In genomic region chr7:19133390-19133789, GRCh38 we compare ENCODE assay signal across 38 cellular contexts. TPM values are rescaled to one million over a fixed set of nuclear protein-coding genes. Genes with fewer than 3 reads are reported as not detected.
"Had no signal": no experiment of that assay in that cellular context is flagged by ENCODE, and none has a peak within 500 bp of the region (broad histone marks: within the 10 kb centered on the region; RNA-seq: fewer than 3 reads in every experiment).

No MANE protein-coding gene starts in this region.

- H3K9me3 ChIP-seq: gastroesophageal sphincter had no signal

- H3K4me1 Mint-ChIP-seq: activated CD4-positive, alpha-beta memory T cell treated with anti-CD3 and anti-CD28 coated beads, Interleukin-2, amount 10 ng/mL, durations not matched to agents 7 days and 5 days; activated CD4-positive, alpha-beta T cell treated with anti-CD3 and anti-CD28 coated beads for 36 hours; activated CD4-positive, alpha-beta T cell treated with anti-CD3 and anti-CD28 coated beads, Interleukin-2, amount 10 ng/mL, durations not matched to agents 24 days and 14 days; activated naive CD4-positive, alpha-beta T cell treated with anti-CD3 and anti-CD28 coated beads, Interleukin-2, amount 10 ng/mL, durations not matched to agents 7 days and 5 days; activated naive CD8-positive, alpha-beta T cell treated with anti-CD3 and anti-CD28 coated beads, Interleukin-2, amount 10 ng/mL, durations not matched to agents 7 days and 5 days; central memory CD8-positive, alpha-beta T cell; endodermal cell had no signal

- H3K4me3 Mint-ChIP-seq: activated CD4-positive, alpha-beta memory T cell treated with anti-CD3 and anti-CD28 coated beads, Interleukin-2, amount 10 ng/mL, durations not matched to agents 7 days and 5 days; activated CD4-positive, alpha-beta T cell treated with anti-CD3 and anti-CD28 coated beads for 36 hours; activated CD4-positive, alpha-beta T cell treated with anti-CD3 and anti-CD28 coated beads, Interleukin-2, amount 10 ng/mL, durations not matched to agents 24 days and 14 days; activated naive CD4-positive, alpha-beta T cell treated with anti-CD3 and anti-CD28 coated beads, Interleukin-2, amount 10 ng/mL, durations not matched to agents 7 days and 5 days; activated naive CD8-positive, alpha-beta T cell treated with anti-CD3 and anti-CD28 coated beads, Interleukin-2, amount 10 ng/mL, durations not matched to agents 7 days and 5 days; activated T-cell treated with anti-CD3 and anti-CD28 coated beads, Interleukin-2, amount 50 U/mL, for 24 hours; activated T-cell treated with anti-CD3 and anti-CD28 coated beads, Interleukin-2, amount 50 U/mL, for 72 hours; central memory CD8-positive, alpha-beta T cell; dendritic cell treated with granulocyte-macrophage colony-stimulating factor and Interleukin-4, amounts not matched to agents 40 ng/mL and 50 ng/mL, for 4 days; endodermal cell had no signal

- H3K9me3 Mint-ChIP-seq: activated CD4-positive, alpha-beta memory T cell treated with anti-CD3 and anti-CD28 coated beads, Interleukin-2, amount 10 ng/mL, durations not matched to agents 7 days and 5 days; activated CD4-positive, alpha-beta T cell treated with anti-CD3 and anti-CD28 coated beads, Interleukin-2, amount 10 ng/mL, durations not matched to agents 24 days and 14 days; activated naive CD4-positive, alpha-beta T cell treated with anti-CD3 and anti-CD28 coated beads, Interleukin-2, amount 10 ng/mL, durations not matched to agents 7 days and 5 days; activated naive CD8-positive, alpha-beta T cell treated with anti-CD3 and anti-CD28 coated beads, Interleukin-2, amount 10 ng/mL, durations not matched to agents 7 days and 5 days; central memory CD8-positive, alpha-beta T cell; dendritic cell treated with granulocyte-macrophage colony-stimulating factor and Interleukin-4, amounts not matched to agents 40 ng/mL and 50 ng/mL, for 4 days; endodermal cell had no signal

- H3K36me3 Mint-ChIP-seq: activated naive CD4-positive, alpha-beta T cell treated with anti-CD3 and anti-CD28 coated beads, Interleukin-2, amount 10 ng/mL, durations not matched to agents 7 days and 5 days; activated naive CD4-positive, alpha-beta T cell treated with anti-CD3 and anti-CD28 coated beads, Interleukin-2, amount 50 U/mL, for 72 hours; activated naive CD8-positive, alpha-beta T cell treated with anti-CD3 and anti-CD28 coated beads, Interleukin-2, amount 10 ng/mL, durations not matched to agents 7 days and 5 days had no signal

- H3K27ac Mint-ChIP-seq: activated CD4-positive, alpha-beta memory T cell treated with anti-CD3 and anti-CD28 coated beads, Interleukin-2, amount 10 ng/mL, durations not matched to agents 7 days and 5 days; activated CD4-positive, alpha-beta T cell treated with anti-CD3 and anti-CD28 coated beads for 36 hours; activated CD4-positive, alpha-beta T cell treated with anti-CD3 and anti-CD28 coated beads, Interleukin-2, amount 10 ng/mL, durations not matched to agents 24 days and 14 days; activated naive CD4-positive, alpha-beta T cell treated with anti-CD3 and anti-CD28 coated beads, Interleukin-2, amount 10 ng/mL, durations not matched to agents 7 days and 5 days; activated naive CD4-positive, alpha-beta T cell treated with anti-CD3 and anti-CD28 coated beads, Interleukin-2, amount 50 U/mL, for 72 hours; activated naive CD8-positive, alpha-beta T cell treated with anti-CD3 and anti-CD28 coated beads, Interleukin-2, amount 10 ng/mL, durations not matched to agents 7 days and 5 days; activated T-cell treated with anti-CD3 and anti-CD28 coated beads, Interleukin-2, amount 50 U/mL, for 24 hours; activated T-cell treated with anti-CD3 and anti-CD28 coated beads, Interleukin-2, amount 50 U/mL, for 72 hours; dendritic cell treated with granulocyte-macrophage colony-stimulating factor and Interleukin-4, amounts not matched to agents 40 ng/mL and 50 ng/mL, for 4 days; endodermal cell had no signal

- ATAC-seq: activated CD4-positive, alpha-beta T cell treated with anti-CD3 and anti-CD28 coated beads for 36 hours; activated naive CD4-positive, alpha-beta T cell treated with anti-CD3 and anti-CD28 coated beads, Interleukin-2, amount 50 U/mL, for 72 hours; activated T-cell treated with anti-CD3 and anti-CD28 coated beads, Interleukin-2, amount 50 U/mL, for 72 hours; esophagus mucosa; gastroesophageal sphincter; heart right ventricle had no signal

- H3K4me3 ChIP-seq: coronary artery, dorsolateral prefrontal cortex, gastroesophageal sphincter, heart right ventricle had no signal

- H3K27me3 Mint-ChIP-seq: activated CD4-positive, alpha-beta memory T cell treated with anti-CD3 and anti-CD28 coated beads, Interleukin-2, amount 10 ng/mL, durations not matched to agents 7 days and 5 days; activated CD4-positive, alpha-beta T cell treated with anti-CD3 and anti-CD28 coated beads, Interleukin-2, amount 10 ng/mL, durations not matched to agents 24 days and 14 days; activated naive CD4-positive, alpha-beta T cell treated with anti-CD3 and anti-CD28 coated beads, Interleukin-2, amount 10 ng/mL, durations not matched to agents 7 days and 5 days; activated naive CD8-positive, alpha-beta T cell treated with anti-CD3 and anti-CD28 coated beads, Interleukin-2, amount 10 ng/mL, durations not matched to agents 7 days and 5 days; central memory CD8-positive, alpha-beta T cell had no signal

- H3K4me1 ChIP-seq: gastroesophageal sphincter, heart right ventricle had no signal

- H3K36me3 ChIP-seq: brain microvascular endothelial cell, gastroesophageal sphincter, heart right ventricle had no signal

- DNase-seq: activated CD4-positive, alpha-beta memory T cell treated with anti-CD3 and anti-CD28 coated beads, Interleukin-2, amount 10 ng/mL, durations not matched to agents 7 days and 5 days; activated CD4-positive, alpha-beta T cell treated with anti-CD3 and anti-CD28 coated beads for 36 hours; activated CD4-positive, alpha-beta T cell treated with anti-CD3 and anti-CD28 coated beads, Interleukin-2, amount 10 ng/mL, durations not matched to agents 24 days and 14 days; activated CD4-positive, alpha-beta T cell treated with anti-CD3 and anti-CD28 coated beads, Interleukin-2, amount 50 U/mL, for 4 hours; activated CD4-positive, CD25-positive, alpha-beta regulatory T cell; activated CD4-positive, CD25-positive, alpha-beta regulatory T cell treated with anti-CD3 and anti-CD28 coated beads, Interleukin-2, amount 50 U/mL, for 72 hours; activated CD8-positive, alpha-beta memory T cell treated with anti-CD3 and anti-CD28 coated beads, Interleukin-2, amount 50 U/mL, for 48 hours; activated gamma-delta T cell; activated naive CD4-positive, alpha-beta T cell; activated naive CD4-positive, alpha-beta T cell treated with anti-CD3 and anti-CD28 coated beads, Interleukin-2, amount 10 ng/mL, durations not matched to agents 7 days and 5 days; activated naive CD8-positive, alpha-beta T cell treated with anti-CD3 and anti-CD28 coated beads, Interleukin-2, amount 10 ng/mL, durations not matched to agents 7 days and 5 days; activated T-cell treated with anti-CD3 and anti-CD28 coated beads for 4 hours; activated T-cell treated with anti-CD3 and anti-CD28 coated beads, Interleukin-2, amount 50 U/mL, for 24 hours; activated T-cell treated with anti-CD3 and anti-CD28 coated beads, Interleukin-2, amount 50 U/mL, for 72 hours; amniotic stem cell; anterior cingulate cortex; brain microvascular endothelial cell; dorsolateral prefrontal cortex; effector memory CD4-positive, alpha-beta T cell; endodermal cell; foreskin melanocyte; heart right ventricle; T-helper 2 cell had no signal

- H3K27ac ChIP-seq: brain microvascular endothelial cell, coronary artery, dorsolateral prefrontal cortex, gastroesophageal sphincter, heart right ventricle had no signal

- H3K27me3 ChIP-seq: brain microvascular endothelial cell had no signal

RNA-seq across cellular contexts. Expression of gene FERD3L, which starts 11.8 kb away (rescaled TPM):
- total RNA-seq: activated CD4-positive, alpha-beta memory T cell treated with anti-CD3 and anti-CD28 coated beads, Interleukin-2, amount 10 ng/mL, durations not matched to agents 7 days and 5 days; activated CD4-positive, alpha-beta T cell treated with anti-CD3 and anti-CD28 coated beads for 36 hours; activated CD4-positive, alpha-beta T cell treated with anti-CD3 and anti-CD28 coated beads, Interleukin-2, amount 10 ng/mL, durations not matched to agents 24 days and 14 days; activated naive CD4-positive, alpha-beta T cell treated with anti-CD3 and anti-CD28 coated beads, Interleukin-2, amount 50 U/mL, for 72 hours; activated naive CD8-positive, alpha-beta T cell treated with anti-CD3 and anti-CD28 coated beads, Interleukin-2, amount 10 ng/mL, durations not matched to agents 7 days and 5 days; activated T-cell treated with anti-CD3 and anti-CD28 coated beads, Interleukin-2, amount 50 U/mL, for 72 hours; astrocyte; bronchial epithelial cell; cardiac septum; cerebellum; endodermal cell; epithelial cell of proximal tubule; esophagus mucosa; fibroblast of lung; fibroblast of villous mesenchyme; gastroesophageal sphincter; glomerular endothelial cell; heart right ventricle; T-helper 1 cell treated with Interleukin-12 subunit alpha and Interleukin-12 subunit beta and Interleukin-4 antibody, amounts not matched to agents 30 ng/mL and 1 ng/mL, for 36 hours had no signal

RNA-seq across cellular contexts. Expression of gene TWIST1, which starts 16.0 kb away (rescaled TPM):
- total RNA-seq: activated naive CD4-positive, alpha-beta T cell treated with anti-CD3 and anti-CD28 coated beads, Interleukin-2, amount 50 U/mL, for 72 hours; activated naive CD8-positive, alpha-beta T cell treated with anti-CD3 and anti-CD28 coated beads, Interleukin-2, amount 10 ng/mL, durations not matched to agents 7 days and 5 days; epithelial cell of proximal tubule had no signal
